ENCODE assay signal across 21 cellular contexts in the genomic region with DNA sequence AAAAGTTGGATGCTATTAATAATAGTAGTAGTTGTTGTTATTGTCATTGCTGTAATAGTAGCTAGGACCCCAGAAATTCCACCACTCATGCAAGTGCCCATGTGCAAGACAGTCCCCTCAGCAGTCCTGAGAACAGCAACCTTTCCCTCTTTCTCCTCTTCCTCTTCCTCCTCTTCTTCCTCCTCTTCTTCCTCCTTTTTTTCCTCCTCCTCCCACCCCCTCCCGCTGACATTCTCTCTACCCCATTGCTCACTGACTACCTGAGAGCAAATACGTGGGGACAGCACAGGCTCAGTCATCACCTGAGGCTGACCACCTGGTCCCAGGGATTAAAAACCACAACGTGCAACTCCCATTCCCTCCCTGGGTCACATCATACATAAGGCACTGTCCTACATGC. TPM values are rescaled to one million over a fixed set of nuclear protein-coding genes. Genes with fewer than 3 reads are reported as not detected.
DNase-seq lines count a peak whose midpoint lies in the region; ATAC-seq lines count a peak whose summit lies in the region.
"Had no signal": no experiment of that assay in that cellular context is flagged by ENCODE, and none has a peak within 500 bp of the region (broad histone marks: within the 10 kb centered on the region; RNA-seq: fewer than 3 reads in every experiment).

No MANE protein-coding gene starts in this region.

- no peak overlapping the region for H2AFZ ChIP-seq in mesenchymal stem cell (ENCODE audit: low read depth, low read length)

- H3K36me3 Mint-ChIP-seq in T-helper 17 cell (ENCODE audit: low read depth): no peaks in the 10 kb centered on the region

- no peak overlapping the region for H2BK12ac ChIP-seq in mesenchymal stem cell (ENCODE audit: low read length in 2 of 2)

- no peaks in the 10 kb centered on the region for H3K9me3 ChIP-seq in right cardiac atrium (ENCODE audit: control insufficient read depth, low read length)
- no peaks in the 10 kb centered on the region for H3K9me3 ChIP-seq in T-helper 17 cell (ENCODE audit: control insufficient read depth, low read length, poor library complexity, severe bottlenecking)
- peaks cover 16% of the 10 kb centered on the region for H3K9me3 ChIP-seq in mesenchymal stem cell (ENCODE audit: control insufficient read depth, low read length)
- H3K9me3 ChIP-seq: Caco-2, Peyer's patch, SJCRH30 had no signal

- H3K9ac ChIP-seq in mesenchymal stem cell (ENCODE audit: low read length): no peak overlapping the region
- H3K9ac ChIP-seq: KMS-11 had no signal

- H3K27me3 ChIP-seq in right cardiac atrium (ENCODE audit: control insufficient read depth, insufficient read depth): no peaks in the 10 kb centered on the region
- H3K27me3 ChIP-seq in mesenchymal stem cell (ENCODE audit: control insufficient read depth in 1 of 2, insufficient read depth in 1 of 2, low read length in 2 of 2): no peaks in the 10 kb centered on the region
- H3K27me3 ChIP-seq: Peyer's patch, SJCRH30 had no signal

- WGBS in right cardiac atrium: 81% methylated on average over 3 of the region's 3 CpGs
- 83% methylated on average over 2 of the region's 3 CpGs for WGBS in mesenchymal stem cell

- H2BK15ac ChIP-seq in mesenchymal stem cell (ENCODE audit: low read depth, poor library complexity, severe bottlenecking): no peak overlapping the region

- no peak overlapping the region for H3K23ac ChIP-seq in mesenchymal stem cell (ENCODE audit: low read length in 2 of 2)

- DNase-seq in left cardiac atrium: peak; percentile 2
- DNase-seq in right cardiac atrium: no peak
- DNase-seq in T-helper 17 cell: no peak
- no peak for DNase-seq in mesenchymal stem cell
- no peak for DNase-seq in left colon
- DNase-seq in effector CD4-positive, alpha-beta T cell: no peak
- DNase-seq: Caco-2; CD4-positive, alpha-beta T cell; DMS 273 treated with DMSO at 0.1 percent for 48 hours; DMS79 treated with DMSO at 0.1 percent for 48 hours; H7; NCI-H1105; NCI-H146; NCI-H2029 treated with DMSO at 0.1 percent for 48 hours; NCI-H345; NCI-H524; NCI-H82; SJCRH30 had no signal

- no peak overlapping the region for H4K8ac ChIP-seq in mesenchymal stem cell (ENCODE audit: low read length)

- H2BK5ac ChIP-seq in mesenchymal stem cell (ENCODE audit: low read depth, low read length, poor library complexity, severe bottlenecking): no peak overlapping the region

- no peaks in the 10 kb centered on the region for H3K27me3 Mint-ChIP-seq in T-helper 17 cell
- H3K27me3 Mint-ChIP-seq: CD4-positive, alpha-beta T cell had no signal

- H4K91ac ChIP-seq in mesenchymal stem cell (ENCODE audit: low read length): no peak overlapping the region

- H3K4ac ChIP-seq in mesenchymal stem cell (ENCODE audit: low read depth in 1 of 2, low read length in 2 of 2): no peak overlapping the region

- intact Hi-C loops in left cardiac atrium (cut with DNase I) (no loop called here), right cardiac atrium (cut with DNase I) (no loop called here), left colon (cut with DNase I, micrococcal nuclease) (no loop called here)

- peaks cover 0 to 6% of the 10 kb centered on the region in 2 experiments for H3K36me3 ChIP-seq in mesenchymal stem cell (ENCODE audit: control insufficient read depth in 1 of 2, insufficient read depth in 2 of 2, low read depth in 1 of 2, low read length in 2 of 2)
- H3K36me3 ChIP-seq: Peyer's patch, SJCRH30 had no signal

- H3K4me2 ChIP-seq in mesenchymal stem cell (ENCODE audit: low read length, poor library complexity, severe bottlenecking): no peak overlapping the region
- H3K4me2 ChIP-seq: KMS-11 had no signal

- H3K4me1 Mint-ChIP-seq in T-helper 17 cell: peaks cover 19% of the 10 kb centered on the region

- no peak overlapping the region for H2BK120ac ChIP-seq in mesenchymal stem cell (ENCODE audit: low read depth, low read length)

- ATAC-seq in left cardiac atrium (no peak), right cardiac atrium (no peak), T-helper 17 cell (no peak), HG03442 (IDR thresholded peaks at IDR 0.05; ENCODE audit: unreplicated experiment) (no peak), left colon (no peak)

- no peak overlapping the region for H3K18ac ChIP-seq in mesenchymal stem cell (ENCODE audit: low read depth in 1 of 2, low read length in 2 of 2)

- no peak overlapping the region for H3K27ac Mint-ChIP-seq in T-helper 17 cell
- H3K27ac Mint-ChIP-seq: CD4-positive, alpha-beta T cell had no signal

- peak overlapping the region; percentile 7 for H3K4me3 Mint-ChIP-seq in T-helper 17 cell
- H3K4me3 Mint-ChIP-seq: CD4-positive, alpha-beta T cell had no signal

- H2AK5ac ChIP-seq in mesenchymal stem cell (ENCODE audit: low read length, severe bottlenecking): peak overlapping the region; percentile 1

- H3K27ac ChIP-seq in right cardiac atrium (ENCODE audit: low read length): no peak overlapping the region
- H3K27ac ChIP-seq in mesenchymal stem cell (ENCODE audit: low read length, poor library complexity, severe bottlenecking): no peak overlapping the region
- H3K27ac ChIP-seq: KMS-11, Peyer's patch, SJCRH30 had no signal

- no peak overlapping the region for H3K14ac ChIP-seq in mesenchymal stem cell (ENCODE audit: low read length in 2 of 2)

- no peaks in the 10 kb centered on the region for H3K79me1 ChIP-seq in mesenchymal stem cell (replicated peaks; ENCODE audit: low read length, poor library complexity, severe bottlenecking)

- H3K4me3 ChIP-seq in right cardiac atrium (ENCODE audit: low read length): no peak overlapping the region
- no peak overlapping the region for H3K4me3 ChIP-seq in mesenchymal stem cell (ENCODE audit: insufficient read depth in 1 of 2, low read depth in 1 of 2, low read length in 2 of 2)
- H3K4me3 ChIP-seq: Peyer's patch, SJCRH30 had no signal

- H3K4me1 ChIP-seq in right cardiac atrium (ENCODE audit: control insufficient read depth, insufficient read depth, low read length) (no peaks in the 10 kb centered on the region), mesenchymal stem cell (ENCODE audit: control insufficient read depth, insufficient read depth, low read depth, low read length) (no peaks in the 10 kb centered on the region)
- H3K4me1 ChIP-seq: Caco-2, Peyer's patch had no signal

RNA-seq across cellular contexts. Expression of gene SMAD7, which starts 41.8 kb away (rescaled TPM):
- total RNA-seq in left cardiac atrium (10 to 100 TPM; 17.1 to 49.0 TPM), right cardiac atrium (10 to 100 TPM; 66.3 to 97.6 (median 94.3) TPM), T-helper 17 cell (100 to 1,000 TPM; 161 to 181 TPM), left colon (10 to 100 TPM; 36.4 to 50.0 TPM)
- polyA plus RNA-seq in right cardiac atrium: 34.8 TPM
- 9.6 TPM for polyA plus RNA-seq in mesenchymal stem cell (2013, experiment 1 of 2)
- 9.9 TPM for polyA plus RNA-seq in mesenchymal stem cell (2013, experiment 2 of 2)
